ENCODE assay signal across 1 cellular context in genomic region chr10:3295501-3296005, GRCh38.
TF ChIP-seq lines count a peak whose summit lies in the region.

No MANE protein-coding gene starts in this region.

TF ChIP-seq in H1, 55 proteins besides CTCF, POLR2A, EP300 and RAD21:
- no peak for TF ChIP-seq ATF2 (IDR thresholded peaks at IDR 0.05; ENCODE audit: low read length)
- TF ChIP-seq TCF12 (IDR thresholded peaks at IDR 0.05; ENCODE audit: low read depth, low read length) = no peak
- no peak for TF ChIP-seq CEBPB (IDR thresholded peaks at IDR 0.05; ENCODE audit: low read depth, low read length)
- TF ChIP-seq SUZ12 (IDR thresholded peaks at IDR 0.05; ENCODE audit: low read length) = no peak
- TF ChIP-seq JUND (IDR thresholded peaks at IDR 0.05; ENCODE audit: low read length) = no peak
- TF ChIP-seq EGR1 (IDR thresholded peaks at IDR 0.05; ENCODE audit: borderline replicate concordance, low read depth, low read length) = no peak
- TF ChIP-seq KDM4A (IDR thresholded peaks at IDR 0.05; ENCODE audit: low read depth, low read length, severe bottlenecking) = no peak
- no peak for TF ChIP-seq TAF7 (optimal IDR thresholded peaks at IDR 0.05; ENCODE audit: borderline replicate concordance, low read depth, low read length)
- TF ChIP-seq TAF1 (IDR thresholded peaks at IDR 0.05; ENCODE audit: low read depth, low read length) = no peak
- no peak for TF ChIP-seq E2F6 (IDR thresholded peaks at IDR 0.05)
TF ChIP-seq in H1: peak in this region for 0.
